27 cellular contexts compared by ENCODE assay signal in the genomic region with DNA sequence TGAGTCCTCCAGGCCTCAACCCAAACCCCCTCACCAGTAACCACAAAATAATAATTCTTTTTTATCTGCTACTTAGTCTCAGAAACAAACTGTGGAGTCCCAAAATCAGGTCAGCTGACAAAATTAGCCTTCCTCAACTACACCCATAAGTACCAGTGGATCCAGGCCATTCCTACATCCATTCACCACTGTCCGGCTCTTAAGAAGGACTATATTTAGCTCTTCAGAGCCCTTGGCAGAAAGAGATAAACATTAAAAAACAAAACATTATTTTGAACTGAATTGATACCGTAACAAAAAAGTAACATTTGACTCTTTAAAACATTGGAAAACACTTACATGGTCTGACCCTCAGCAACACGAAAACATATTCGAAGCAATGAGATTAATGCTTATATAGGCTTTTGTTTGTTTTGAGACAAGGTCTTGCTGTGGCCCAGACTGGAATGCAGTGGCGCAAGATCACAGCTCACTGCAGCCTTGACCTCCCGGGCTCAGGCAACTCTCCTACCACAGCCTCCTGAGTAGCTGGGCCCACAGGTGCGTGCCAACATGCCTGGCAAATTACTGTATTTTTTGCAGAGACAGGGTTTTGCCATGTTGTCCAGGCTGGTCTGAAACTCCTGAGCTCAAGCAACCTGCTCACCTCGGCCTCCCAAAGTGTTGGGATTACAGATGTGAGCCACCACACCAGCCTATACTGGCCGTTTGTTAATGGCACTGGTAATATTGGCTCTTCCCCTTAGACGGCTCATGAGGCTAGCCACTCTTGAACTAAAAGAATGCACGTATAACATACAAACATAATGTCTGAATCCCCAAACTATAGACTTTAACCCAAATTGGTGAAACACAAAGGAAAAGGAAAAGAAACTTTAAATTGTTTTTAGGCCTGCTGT.
A peak's percentile ranks its signal among the peaks of the same experiment; 100 is the strongest.
DNase-seq lines count a peak whose midpoint lies in the region; ATAC-seq and TF ChIP-seq lines count a peak whose summit lies in the region.
"Had no signal": no experiment of that assay in that cellular context is flagged by ENCODE, and none has a peak within 500 bp of the region (broad histone marks: within the 10 kb centered on the region; RNA-seq: fewer than 3 reads in every experiment).

No MANE protein-coding gene starts in this region.

- intact Hi-C loops in left ventricle myocardium superior (cut with micrococcal nuclease): no loop called here
- intact Hi-C loops in left ventricle myocardium inferior (cut with micrococcal nuclease): no loop called here
- intact Hi-C loops in body of pancreas (cut with DNase I): no loop called here
- intact Hi-C loops in left lung (cut with DNase I): no loop called here

- no peaks in the 10 kb centered on the region for H3K27me3 Mint-ChIP-seq in stimulated activated naive CD8-positive, alpha-beta T cell treated with anti-CD3 and anti-CD28 coated beads, Interleukin-15, amount 100 ng/mL, for 72 hours
- H3K27me3 Mint-ChIP-seq: activated naive CD8-positive, alpha-beta T cell had no signal

- H3K9me3 ChIP-seq in left ventricle myocardium inferior (replicated peaks): no peaks in the 10 kb centered on the region
- no peaks in the 10 kb centered on the region for H3K9me3 ChIP-seq in body of pancreas
- no peaks in the 10 kb centered on the region for H3K9me3 ChIP-seq in left lung
- H3K9me3 ChIP-seq: A549, esophagus squamous epithelium, gastroesophageal sphincter, neutrophil had no signal

- peaks cover 15% of the 10 kb centered on the region for H3K4me1 ChIP-seq in left ventricle myocardium inferior
- no peaks in the 10 kb centered on the region for H3K4me1 ChIP-seq in body of pancreas
- peaks cover 0 to 4% of the 10 kb centered on the region in 2 donors for H3K4me1 ChIP-seq in left lung
- H3K4me1 ChIP-seq: esophagus squamous epithelium had no signal

- WGBS in body of pancreas, 2 donors: 67 to 69% methylated on average over 11 of the region's 11 CpGs

- no peak overlapping the region for H3K27ac Mint-ChIP-seq in stimulated activated naive CD8-positive, alpha-beta T cell treated with anti-CD3 and anti-CD28 coated beads, Interleukin-15, amount 100 ng/mL, for 72 hours
- H3K27ac Mint-ChIP-seq: activated naive CD8-positive, alpha-beta T cell; immature natural killer cell had no signal

- H3K27me3 ChIP-seq in left ventricle myocardium inferior (ENCODE audit: low read depth): no peaks in the 10 kb centered on the region
- no peaks in the 10 kb centered on the region for H3K27me3 ChIP-seq in body of pancreas
- H3K27me3 ChIP-seq in left lung: no peaks in the 10 kb centered on the region
- H3K27me3 ChIP-seq: esophagus squamous epithelium, gastroesophageal sphincter, neutrophil had no signal

- no peak overlapping the region for H3K4me3 ChIP-seq in left ventricle myocardium inferior
- no peak overlapping the region for H3K4me3 ChIP-seq in body of pancreas
- H3K4me3 ChIP-seq in left lung: no peak overlapping the region
- H3K4me3 ChIP-seq: A549, coronary artery, esophagus squamous epithelium, gastroesophageal sphincter, skin epidermis had no signal

- peaks cover 0 to 6% of the 10 kb centered on the region in 2 donors for H3K9me3 Mint-ChIP-seq in stimulated activated naive CD8-positive, alpha-beta T cell treated with anti-CD3 and anti-CD28 coated beads, Interleukin-15, amount 100 ng/mL, for 72 hours
- H3K9me3 Mint-ChIP-seq: immature natural killer cell had no signal

- no peaks in the 10 kb centered on the region for H3K36me3 ChIP-seq in left ventricle myocardium inferior
- H3K36me3 ChIP-seq in body of pancreas (replicated peaks in 1 of 2; ENCODE audit: insufficient read depth in 1 of 2, low read depth in 2 of 2): no peaks in the 10 kb centered on the region
- H3K36me3 ChIP-seq in left lung: no peaks in the 10 kb centered on the region
- H3K36me3 ChIP-seq: esophagus squamous epithelium, gastroesophageal sphincter, neutrophil had no signal

- no peaks in the 10 kb centered on the region for H3K4me1 Mint-ChIP-seq in stimulated activated naive CD8-positive, alpha-beta T cell treated with anti-CD3 and anti-CD28 coated beads, Interleukin-15, amount 100 ng/mL, for 72 hours

- H3K4me3 Mint-ChIP-seq in stimulated activated naive CD8-positive, alpha-beta T cell treated with anti-CD3 and anti-CD28 coated beads, Interleukin-15, amount 100 ng/mL, for 72 hours: no peak overlapping the region
- H3K4me3 Mint-ChIP-seq: activated naive CD8-positive, alpha-beta T cell; immature natural killer cell had no signal

- H3K27ac ChIP-seq in left ventricle myocardium inferior (replicated peaks) (no peak overlapping the region), body of pancreas (no peak overlapping the region), left lung (no peak overlapping the region)
- H3K27ac ChIP-seq: A549, coronary artery, esophagus squamous epithelium, neutrophil, RWPE1, skin epidermis, VCaP had no signal

- TF ChIP-seq CTCF in left ventricle myocardium inferior (IDR thresholded peaks at IDR 0.05; ENCODE audit: borderline replicate concordance) (no peak), body of pancreas (IDR thresholded peaks at IDR 0.05) (no peak), left lung (IDR thresholded peaks at IDR 0.05) (no peak)

- no peak for TF ChIP-seq POLR2A in body of pancreas (IDR thresholded peaks at IDR 0.05)

- peak; percentile 81 for ATAC-seq in left ventricle myocardium superior
- no peak for ATAC-seq in body of pancreas
- peak; percentile 44 for ATAC-seq in left lung
- ATAC-seq in stimulated activated naive CD8-positive, alpha-beta T cell treated with anti-CD3 and anti-CD28 coated beads, Interleukin-15, amount 100 ng/mL, for 72 hours: no peak
- ATAC-seq: A549, gastroesophageal sphincter, SK-N-SH treated with all-trans-retinoic acid at 6 μM for 48 hours had no signal

- no peak for DNase-seq in left ventricle myocardium superior
- no peak for DNase-seq in left ventricle myocardium inferior
- DNase-seq in body of pancreas: peak in 3 of 4 donors; percentile 4 to 23 (median 13)
- peak in 1 of 2 donors; percentile 39 for DNase-seq in left lung
- DNase-seq in stimulated activated naive CD8-positive, alpha-beta T cell treated with anti-CD3 and anti-CD28 coated beads, Interleukin-15, amount 100 ng/mL, for 72 hours: no peak
- DNase-seq in NCI-H2029 (lab: John Stamatoyannopoulos, UW): no peak
- DNase-seq in DMS79 (lab: John Stamatoyannopoulos, UW): no peak
- DNase-seq in NCI-H2107 (lab: John Stamatoyannopoulos, UW): no peak
- DNase-seq: activated CD8-positive, alpha-beta memory T cell treated with anti-CD3 and anti-CD28 coated beads, Interleukin-2, amount 50 U/mL, for 4 hours; DND-41; esophagus squamous epithelium; H7; hippocampal formation; immature natural killer cell; NCI-H1048; NCI-H187 treated with DMSO at 0.1 percent for 48 hours; NCI-H748 treated with DMSO at 0.1 percent for 48 hours; stimulated activated CD4-positive, alpha-beta T cell treated with anti-CD3 and anti-CD28 coated beads, Interleukin-1b, Interleukin-23, amount 100 ng/mL, for 48 hours had no signal

Comparison
In these comparisons a context has a peak if more than half of its experiments do, and no peak if none do; other contexts are left out.
1. ATAC-seq: peak in left ventricle myocardium superior (single experiment) and left lung (single experiment); none in body of pancreas (single experiment) and stimulated activated naive CD8-positive, alpha-beta T cell treated with anti-CD3 and anti-CD28 coated beads, Interleukin-15, amount 100 ng/mL, for 72 hours (single experiment).
2. DNase-seq: peak in body of pancreas (3 of 4); none in left ventricle myocardium superior (single experiment), left ventricle myocardium inferior (single experiment), stimulated activated naive CD8-positive, alpha-beta T cell treated with anti-CD3 and anti-CD28 coated beads, Interleukin-15, amount 100 ng/mL, for 72 hours (0 of 2), NCI-H2029 (single experiment), DMS79 (single experiment) and NCI-H2107 (single experiment).